ENCODE assay signal across 8 cellular contexts in the genomic region with DNA sequence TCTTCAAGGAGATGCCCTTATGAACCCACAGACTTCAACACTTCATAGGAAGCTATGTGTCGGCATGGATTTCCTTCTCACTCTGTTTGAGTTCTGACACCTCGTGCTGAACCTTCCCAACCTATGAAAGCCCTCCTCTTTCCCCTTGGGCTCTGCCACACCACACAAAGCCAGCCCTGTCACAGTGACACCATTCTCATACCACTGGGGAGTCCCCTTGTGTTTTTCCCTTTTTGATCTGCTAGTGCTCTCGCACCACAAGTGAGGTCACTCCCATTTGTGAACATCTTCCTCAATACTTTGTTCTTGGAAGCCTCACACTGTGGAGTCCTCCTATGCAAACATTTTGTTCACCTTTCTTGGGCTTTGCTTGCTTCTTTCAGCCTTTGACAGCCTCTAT.
"Had no signal": no experiment of that assay in that cellular context is flagged by ENCODE, and none has a peak within 500 bp of the region (broad histone marks: within the 10 kb centered on the region; RNA-seq: fewer than 3 reads in every experiment).

No MANE protein-coding gene starts in this region.

- H3K4me1 ChIP-seq: HAP-1 had no signal

- H3K9me3 ChIP-seq: HAP-1 had no signal

- H3K4me3 ChIP-seq: GM23338, HAP-1, K562 had no signal

- H3K4me2 ChIP-seq: GM23338 had no signal

- H2AFZ ChIP-seq: GM23338 had no signal

- ATAC-seq: GM23338, HCT116, K562 had no signal

- H3K36me3 ChIP-seq: HAP-1 had no signal

- DNase-seq: H7, HFFc6, IMR-90, KG1 had no signal
